17 cellular contexts compared by ENCODE assay signal in genomic region chr18:42814618-42815017, GRCh38.
DNase-seq lines count a peak whose midpoint lies in the region; ATAC-seq and TF ChIP-seq lines count a peak whose summit lies in the region.
"Had no signal": no experiment of that assay in that cellular context is flagged by ENCODE, and none has a peak within 500 bp of the region (broad histone marks: within the 10 kb centered on the region; RNA-seq: fewer than 3 reads in every experiment).

No MANE protein-coding gene starts in this region.

- no peaks in the 10 kb centered on the region for H3K4me1 ChIP-seq in right cardiac atrium (ENCODE audit: control insufficient read depth, insufficient read depth, low read length)
- H3K4me1 ChIP-seq: A549 had no signal

- no peak overlapping the region for H3K4me3 ChIP-seq in right cardiac atrium (ENCODE audit: low read length)
- H3K4me3 ChIP-seq: A549, GM23338 had no signal

- 88% methylated on average over 4 of the region's 4 CpGs for WGBS in right cardiac atrium

- H3K27ac Mint-ChIP-seq in neural crest cell (ENCODE audit: unreplicated experiment): peak overlapping the region; percentile 72
- H3K27ac Mint-ChIP-seq: CD14-positive monocyte; CD4-positive, alpha-beta memory T cell; GM23338 had no signal

- no peaks in the 10 kb centered on the region for H3K9me3 Mint-ChIP-seq in neural crest cell
- H3K9me3 Mint-ChIP-seq: GM23338 had no signal

- TF ChIP-seq CTCF in neural crest cell (conservative IDR thresholded peaks at IDR 0.05): no peak

- H3K27me3 ChIP-seq in right cardiac atrium (ENCODE audit: control insufficient read depth, insufficient read depth): no peaks in the 10 kb centered on the region

- no peak overlapping the region for H3K4me3 Mint-ChIP-seq in neural crest cell
- H3K4me3 Mint-ChIP-seq: CD14-positive monocyte; CD4-positive, alpha-beta memory T cell; GM23338 had no signal

- H3K36me3 Mint-ChIP-seq in neural crest cell (ENCODE audit: low read depth): no peaks in the 10 kb centered on the region
- H3K36me3 Mint-ChIP-seq: CD14-positive monocyte; CD4-positive, alpha-beta memory T cell had no signal

- H3K27me3 Mint-ChIP-seq in neural crest cell (ENCODE audit: low read depth): no peaks in the 10 kb centered on the region
- H3K27me3 Mint-ChIP-seq: CD4-positive, alpha-beta memory T cell had no signal

- no peaks in the 10 kb centered on the region for H3K9me3 ChIP-seq in right cardiac atrium (ENCODE audit: control insufficient read depth, low read length)
- H3K9me3 ChIP-seq: A549 had no signal

- no peak overlapping the region for H3K27ac ChIP-seq in right cardiac atrium (ENCODE audit: low read length)
- H3K27ac ChIP-seq: 22Rv1, A549 had no signal

- ATAC-seq in right cardiac atrium: no peak
- ATAC-seq in left cardiac atrium: no peak
- ATAC-seq: A549, GM23338 had no signal

- intact Hi-C loops in right cardiac atrium (cut with DNase I): no loop called here
- intact Hi-C loops in left cardiac atrium (cut with DNase I): no loop called here

- DNase-seq in DMS153 (lab: John Stamatoyannopoulos, UW) (peak; percentile 9), DMS153 treated with DMSO at 0.1 percent for 48 hours (lab: John Stamatoyannopoulos, UW; ENCODE audit: unreplicated experiment) (no peak), right cardiac atrium (peak in 2 of 3 donors; percentile 12 to 37), left cardiac atrium (no peak), neural crest cell (ENCODE audit: low read depth, low spot score) (no peak), COLO829 (ENCODE audit: low spot score) (no peak)
- no peak for DNase-seq in activated CD4-positive, CD25-positive, alpha-beta regulatory T cell treated with anti-CD3 and anti-CD28 coated beads, Interleukin-2, amount 50 U/mL, for 72 hours
- DNase-seq: AML-193, Calu3, DMS79 treated with DMSO at 0.1 percent for 48 hours, GF-D8, HCEC 1CT had no signal

- H3K4me1 Mint-ChIP-seq in neural crest cell: no peaks in the 10 kb centered on the region
- H3K4me1 Mint-ChIP-seq: CD14-positive monocyte; CD4-positive, alpha-beta memory T cell had no signal

Comparison
In these comparisons a context has a peak if more than half of its experiments do, and no peak if none do; other contexts are left out.
1. DNase-seq: peak in DMS153 (single experiment) and right cardiac atrium (2 of 3); none in DMS153 treated with DMSO at 0.1 percent for 48 hours (single experiment), left cardiac atrium (single experiment), neural crest cell (single experiment), COLO829 (single experiment) and activated CD4-positive, CD25-positive, alpha-beta regulatory T cell treated with anti-CD3 and anti-CD28 coated beads, Interleukin-2, amount 50 U/mL, for 72 hours (single experiment).